ENCODE assay signal across 8 cellular contexts in genomic region chr7:100465702-100466311, GRCh38. TPM values are rescaled to one million over a fixed set of nuclear protein-coding genes. Genes with fewer than 3 reads are reported as not detected.
DNase-seq lines count a peak whose midpoint lies in the region; ATAC-seq and TF ChIP-seq lines count a peak whose summit lies in the region.

No MANE protein-coding gene starts in this region.

- no peaks in the 10 kb centered on the region for H3K27me3 ChIP-seq in MM.1S (replicated peaks; ENCODE audit: insufficient read depth, low read length)

- no peak overlapping the region for H3K4me3 ChIP-seq in HEK293 (ENCODE audit: low read depth, low read length)
- H3K4me3 ChIP-seq in MM.1S (ENCODE audit: low read length), result no peak overlapping the region

- H3K36me3 ChIP-seq in HEK293 (ENCODE audit: control insufficient read depth in 2 of 2, insufficient read depth in 1 of 2, low read length in 2 of 2) (peaks cover 3 to 13% of the 10 kb centered on the region in 2 experiments; a peak in 2 of 3 replicates), MM.1S (replicated peaks; ENCODE audit: insufficient read depth, low read length) (no peaks in the 10 kb centered on the region)

- POLR2A ChIA-PET in HEK293 (lab: Yijun Ruan, JAX), result interaction anchor here (0.7 to 1.7 kb wide), 7 partner anchors 9 to 120 kb away, joined by 3 to 10 read pairs (median 3); partner anchors contain the start of genes FBXO24, LRCH4 and ZCWPW1

- no peaks in the 10 kb centered on the region for H3K79me2 ChIP-seq in MM.1S (ENCODE audit: low read length)

- H3K4me1 ChIP-seq in HEK293 (ENCODE audit: control insufficient read depth, insufficient read depth, low read length) (no peaks in the 10 kb centered on the region), MM.1S (ENCODE audit: low read length) (no peaks in the 10 kb centered on the region)

- H3K9ac ChIP-seq in MM.1S (ENCODE audit: low read length), result no peak overlapping the region

- CTCF ChIA-PET in HEK293 (lab: Yijun Ruan, JAX), result interaction anchor here (0.6 to 6.7 kb wide), 15 partner anchors 8 to 608 kb away, joined by 3 to 85 read pairs (median 4); partner anchors contain the start of genes NYAP1 and TSC22D4

- H2AFZ ChIP-seq in MM.1S (ENCODE audit: low read length), result no peak overlapping the region

- no peak overlapping the region for H3K27ac ChIP-seq in HEK293 (ENCODE audit: extremely low read depth, low read depth, low read length)
- H3K27ac ChIP-seq in MM.1S (ENCODE audit: low read length), result no peak overlapping the region

- TF ChIP-seq POLR2A in erythroblast (IDR thresholded peaks at IDR 0.05; ENCODE audit: low read length), result no peak

- H3K9me3 ChIP-seq in HEK293 (ENCODE audit: control insufficient read depth, insufficient read depth, low read depth, low read length) (no peaks in the 10 kb centered on the region), MM.1S (replicated peaks; ENCODE audit: insufficient read depth, low read length) (no peaks in the 10 kb centered on the region)

- DNase-seq in Ammon's horn (ENCODE audit: low spot score) (peak; percentile 96), RKO (ENCODE audit: low spot score) (peak; percentile 78), erythroblast (lab: John Stamatoyannopoulos, UW) (peak; percentile 61 to 65), myocyte (ENCODE audit: low read depth) (peak; percentile 95), MM.1S (no peak)

- TF ChIP-seq CTCF in HEK293 (tag by site-specific recombination; IDR thresholded peaks at IDR 0.05), result peak; percentile 72
- TF ChIP-seq CTCF in MM.1S (IDR thresholded peaks at IDR 0.05; ENCODE audit: low read length), result no peak

- no peak for ATAC-seq in HG03342 (IDR thresholded peaks at IDR 0.05; ENCODE audit: unreplicated experiment)
- no peak for ATAC-seq in HG03135 (IDR thresholded peaks at IDR 0.05; ENCODE audit: unreplicated experiment)

- no peaks in the 10 kb centered on the region for H4K20me1 ChIP-seq in MM.1S (ENCODE audit: insufficient read depth, low read length)

- no peak overlapping the region for H3K4me2 ChIP-seq in MM.1S (ENCODE audit: low read depth, low read length)

- H3F3A ChIP-seq in MM.1S (ENCODE audit: insufficient read depth, low read length), result no peaks in the 10 kb centered on the region; the same call in 1 of the 2 replicates

- no peaks in the 10 kb centered on the region for H3K9me2 ChIP-seq in MM.1S (replicated peaks; ENCODE audit: insufficient read depth, low read length)

TF ChIP-seq in HEK293, 187 proteins besides CTCF, POLR2A, EP300 and RAD21 (continues in another document):
- no peak for TF ChIP-seq ZNF132 (tag by site-specific recombination; IDR thresholded peaks at IDR 0.05; ENCODE audit: borderline replicate concordance)
- no peak for TF ChIP-seq ZNF843 (tag by site-specific recombination; IDR thresholded peaks at IDR 0.05)
- TF ChIP-seq ZNF596 (tag by site-specific recombination; IDR thresholded peaks at IDR 0.05), result 0 out of 2 replicates have a peak, but pooled peaks have one; percentile 19
- peak; percentile 60; the same call in 1 of the 2 replicates for TF ChIP-seq ZSCAN30 (tag by site-specific recombination; IDR thresholded peaks at IDR 0.05)
- peak; percentile 48; the same call in 1 of the 2 replicates for TF ChIP-seq IKZF3 (tag by site-specific recombination; IDR thresholded peaks at IDR 0.05)
- TF ChIP-seq ZSCAN4 (tag by site-specific recombination; IDR thresholded peaks at IDR 0.05), result no peak
- TF ChIP-seq ZNF2 (tag by site-specific recombination; IDR thresholded peaks at IDR 0.05), result no peak
- no peak for TF ChIP-seq ZNF792 (tag by site-specific recombination; IDR thresholded peaks at IDR 0.05)
- 0 out of 2 replicates have a peak, but pooled peaks have one; percentile 17 for TF ChIP-seq KLF8 (tag by site-specific recombination; IDR thresholded peaks at IDR 0.05)
- no peak for TF ChIP-seq ZNF624 (tag by site-specific recombination; IDR thresholded peaks at IDR 0.05)
- peak; percentile 50; the same call in 1 of the 2 replicates for TF ChIP-seq ZBTB17 (tag by site-specific recombination; IDR thresholded peaks at IDR 0.05)
- no peak for TF ChIP-seq ZNF221 (tag by site-specific recombination; IDR thresholded peaks at IDR 0.05; ENCODE audit: borderline replicate concordance)
- no peak for TF ChIP-seq OVOL3 (tag by site-specific recombination; IDR thresholded peaks at IDR 0.05)
- TF ChIP-seq HIC1 (tag by site-specific recombination; IDR thresholded peaks at IDR 0.05), result peak; percentile 64
- peak; percentile 60 for TF ChIP-seq ZNF654 (tag by site-specific recombination; IDR thresholded peaks at IDR 0.05; ENCODE audit: low read depth)
- TF ChIP-seq GLIS1 (tag by site-specific recombination; IDR thresholded peaks at IDR 0.05), result peak; percentile 81
- TF ChIP-seq HOXD13 (CRISPR knock-in tag; IDR thresholded peaks at IDR 0.05; ENCODE audit: borderline replicate concordance), result no peak
- TF ChIP-seq ZNF19 (tag by site-specific recombination; IDR thresholded peaks at IDR 0.05; ENCODE audit: low read depth), result no peak
- TF ChIP-seq ZNF335 (tag by site-specific recombination; conservative IDR thresholded peaks at IDR 0.05), result peak; percentile 85
- no peak for TF ChIP-seq ZNF76 (tag by site-specific recombination; IDR thresholded peaks at IDR 0.05; ENCODE audit: borderline replicate concordance, low read depth)
- no peak for TF ChIP-seq MYNN (tag by site-specific recombination; IDR thresholded peaks at IDR 0.05; ENCODE audit: borderline replicate concordance)
- peak; percentile 26; the same call in 1 of the 2 replicates for TF ChIP-seq KLF17 (tag by site-specific recombination; IDR thresholded peaks at IDR 0.05)
- TF ChIP-seq EGR2 (tag by site-specific recombination; IDR thresholded peaks at IDR 0.05; ENCODE audit: low read depth), result 0 out of 2 replicates have a peak, but pooled peaks have one; percentile 14
- 0 out of 2 replicates have a peak, but pooled peaks have one; percentile 19 for TF ChIP-seq SP7 (tag by site-specific recombination; IDR thresholded peaks at IDR 0.05)
- no peak for TF ChIP-seq ZXDB (tag by site-specific recombination; IDR thresholded peaks at IDR 0.05)
- TF ChIP-seq PATZ1 (tag by site-specific recombination; IDR thresholded peaks at IDR 0.05), result peak; percentile 53; the same call in 1 of the 2 replicates
- TF ChIP-seq ZFHX2 (tag by site-specific recombination; conservative IDR thresholded peaks at IDR 0.05), result peak; percentile 24; the same call in 1 of the 2 replicates

RNA-seq across cellular contexts. Expression of gene SPACDR, which starts 1.7 kb away (rescaled TPM):
- total RNA-seq in myocyte, result 0.31 and 0.48 TPM in 2 replicates
- polyA plus RNA-seq in myocyte (2012), result 0.55 TPM

RNA-seq across cellular contexts. Expression of gene TSC22D4, which starts 13.2 kb away (rescaled TPM):
- total RNA-seq in myocyte, result 32.9 and 34.6 TPM in 2 replicates
- polyA plus RNA-seq in myocyte (2012), result 24.5 TPM

RNA-seq across cellular contexts. Expression of gene NYAP1, which starts 17.9 kb away (rescaled TPM):
- total RNA-seq in myocyte, result 0.05 TPM in 1 of 2 replicates, not detected in the other
- polyA plus RNA-seq in myocyte (2012), result 0.06 TPM

RNA-seq across cellular contexts. Expression of gene PPP1R35, which starts 29.5 kb away (rescaled TPM):
- 42.2 and 44.3 TPM in 2 replicates for total RNA-seq in myocyte
- polyA plus RNA-seq in myocyte (2012), result 27.2 TPM

RNA-seq across cellular contexts. Expression of gene MEPCE, which starts 36.2 kb away (rescaled TPM):
- total RNA-seq in myocyte, result 38.1 and 41.3 TPM in 2 replicates
- 42.4 TPM for polyA plus RNA-seq in myocyte (2012)
